In genomic region chr5:175539936-175540335, GRCh38 we compare ENCODE assay signal across 22 cellular contexts.
"Had no signal": no experiment of that assay in that cellular context is flagged by ENCODE, and none has a peak within 500 bp of the region (broad histone marks: within the 10 kb centered on the region; RNA-seq: fewer than 3 reads in every experiment).

No MANE protein-coding gene starts in this region.

- FAIRE-seq: RCC 7860 had no signal

- H3K36me3 ChIP-seq: MG63, SJSA1 had no signal

- H3K9me3 ChIP-seq: MG63, SJSA1 had no signal

- H3K27me3 ChIP-seq: MG63, SJSA1 had no signal

- DNase-seq: KBM-7, MG63, NCI-H1092, NCI-H1105 treated with DMSO at 0.1 percent for 48 hours, NCI-H1417 treated with DMSO at 0.1 percent for 48 hours, NCI-H146, NCI-H1694 treated with DMSO at 0.1 percent for 48 hours, NCI-H1930, NCI-H2081 treated with DMSO at 0.1 percent for 48 hours, NCI-H2171, NCI-H226, NCI-H446, NCI-H510A, NCI-H524 treated with DMSO at 0.1 percent for 48 hours, NCI-H69, NCI-H774, Right ventricle myocardium superior, RPMI8226, SIG-M5 had no signal

- H3K4me1 ChIP-seq: SJSA1 had no signal

- H3K4me3 ChIP-seq: MG63, SJSA1, SK-N-MC had no signal

- H3K27ac ChIP-seq: SJSA1, SK-N-MC had no signal
